Comparison of ENCODE assay signal across 8 cellular contexts in genomic region chr10:71726673-71727428, GRCh38. TPM values are rescaled to one million over a fixed set of nuclear protein-coding genes. Genes with fewer than 3 reads are reported as not detected.
A peak's percentile ranks its signal among the peaks of the same experiment; 100 is the strongest.
DNase-seq lines count a peak whose midpoint lies in the region; ATAC-seq and TF ChIP-seq lines count a peak whose summit lies in the region.

No MANE protein-coding gene starts in this region.

- ATAC-seq in GM21526 (IDR thresholded peaks at IDR 0.05; ENCODE audit: low FRiP score, unreplicated experiment), result peak; percentile 38

- H3K4me3 ChIP-seq in MM.1S (ENCODE audit: low read length), result no peak overlapping the region

- H3K4me1 ChIP-seq in MM.1S (ENCODE audit: low read length), result peaks cover 29% of the 10 kb centered on the region

- H3K9me2 ChIP-seq in MM.1S (replicated peaks; ENCODE audit: insufficient read depth, low read length), result no peaks in the 10 kb centered on the region

- peak; percentile 17 for DNase-seq in GDM1 (lab: John Stamatoyannopoulos, UW)
- peak; percentile 81 for DNase-seq in MM.1S
- DNase-seq in stimulated activated CD8-positive, alpha-beta memory T cell treated with anti-CD3 and anti-CD28 coated beads, Interleukin-7, amount 100 ng/mL, for 24 hours (ENCODE audit: low read depth), result peak; percentile 29
- DNase-seq in hippocampal formation (lab: John Stamatoyannopoulos, UW), result no peak
- no peak for DNase-seq in SK-N-DZ (ENCODE audit: low spot score)
- no peak for DNase-seq in COLO829 (ENCODE audit: low spot score)

- no peaks in the 10 kb centered on the region for H3K27me3 ChIP-seq in MM.1S (replicated peaks; ENCODE audit: insufficient read depth, low read length)

- H3K36me3 ChIP-seq in MM.1S (replicated peaks; ENCODE audit: insufficient read depth, low read length), result no peaks in the 10 kb centered on the region

- H4K20me1 ChIP-seq in MM.1S (ENCODE audit: insufficient read depth, low read length), result no peaks in the 10 kb centered on the region

- peak overlapping the region; percentile 71 for H3K9ac ChIP-seq in MM.1S (ENCODE audit: low read length)

- peak overlapping the region; percentile 85 for H2AFZ ChIP-seq in MM.1S (ENCODE audit: low read length)

- H3K27ac ChIP-seq in MM.1S (ENCODE audit: low read length) (peak overlapping the region; percentile 93), cingulate gyrus (ENCODE audit: low read depth, low read length) (peak overlapping the region; percentile 61)

- H3K9me3 ChIP-seq in MM.1S (replicated peaks; ENCODE audit: insufficient read depth, low read length), result no peaks in the 10 kb centered on the region

- peak overlapping the region; percentile 74; the same call in 1 of the 2 replicates for H3K4me2 ChIP-seq in MM.1S (ENCODE audit: low read depth, low read length)

- no peak for TF ChIP-seq CTCF in MM.1S (IDR thresholded peaks at IDR 0.05; ENCODE audit: low read length)

- H3K79me2 ChIP-seq in MM.1S (ENCODE audit: low read length), result no peaks in the 10 kb centered on the region

- H3F3A ChIP-seq in MM.1S (ENCODE audit: insufficient read depth, low read length), result peaks cover 23% of the 10 kb centered on the region

RNA-seq across cellular contexts. Expression of gene C10orf105, which starts 7.3 kb away (rescaled TPM):
- polyA plus RNA-seq in SK-N-DZ (2014; cell fraction: cytosol; rRNA removed), result not detected in 2 replicates
- polyA plus RNA-seq in SK-N-DZ (2014; cell fraction: nucleus; rRNA removed), result not detected in 2 replicates

RNA-seq across cellular contexts. Expression of gene VSIR, which starts 46.5 kb away (rescaled TPM):
- not detected in 2 replicates for polyA plus RNA-seq in SK-N-DZ (2014; cell fraction: cytosol; rRNA removed)
- not detected in 2 replicates for polyA plus RNA-seq in SK-N-DZ (2014; cell fraction: nucleus; rRNA removed)

Comparison
In these comparisons a context has a peak if more than half of its experiments do, and no peak if none do; other contexts are left out.
1. DNase-seq: peak in GDM1 (single experiment), MM.1S (single experiment) and stimulated activated CD8-positive, alpha-beta memory T cell treated with anti-CD3 and anti-CD28 coated beads, Interleukin-7, amount 100 ng/mL, for 24 hours (single experiment); none in hippocampal formation (0 of 2), SK-N-DZ (single experiment) and COLO829 (single experiment).